In the genomic region with DNA sequence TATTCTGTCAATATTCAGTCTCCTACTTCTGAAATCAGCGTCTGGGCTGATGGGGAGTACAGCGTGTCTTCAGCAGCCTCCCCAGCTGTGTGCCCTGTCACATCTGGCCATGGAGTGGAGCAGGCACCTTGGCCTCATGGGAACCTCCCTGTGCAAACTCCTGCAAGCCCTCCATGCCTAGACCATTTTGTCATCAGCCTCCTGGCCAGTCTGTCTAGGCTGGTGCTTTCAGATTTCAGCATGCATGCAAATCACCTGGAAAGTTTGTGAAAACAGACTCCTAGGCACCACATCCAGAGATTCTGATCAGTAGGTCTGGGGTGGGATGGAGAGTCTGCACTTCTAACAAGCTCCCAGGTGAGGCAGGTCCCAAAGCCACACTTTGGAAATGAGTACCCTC, we compare ENCODE assay signal across 3 cellular contexts.
TF ChIP-seq lines count a peak whose summit lies in the region.

No MANE protein-coding gene starts in this region.

TF ChIP-seq in A549, 52 proteins besides CTCF, POLR2A, EP300 and RAD21:
- TF ChIP-seq MAFK (IDR thresholded peaks at IDR 0.05; ENCODE audit: partially characterized antibody): no peak
- TF ChIP-seq NFE2L2 (conservative IDR thresholded peaks at IDR 0.05; ENCODE audit: low read length): no peak
- TF ChIP-seq CEBPB (IDR thresholded peaks at IDR 0.05): no peak
- TF ChIP-seq FOSL2 (IDR thresholded peaks at IDR 0.05): no peak
- TF ChIP-seq FOSL2 (CRISPR knock-in tag; IDR thresholded peaks at IDR 0.05): no peak
- no peak for TF ChIP-seq FOSB (CRISPR knock-in tag; IDR thresholded peaks at IDR 0.05)
- TF ChIP-seq ZNF302 (CRISPR knock-in tag; IDR thresholded peaks at IDR 0.05): no peak
- no peak for TF ChIP-seq RARB (CRISPR knock-in tag; IDR thresholded peaks at IDR 0.05)
- no peak for TF ChIP-seq NPAS2 (CRISPR knock-in tag; IDR thresholded peaks at IDR 0.05; ENCODE audit: borderline replicate concordance)
- TF ChIP-seq MAZ (IDR thresholded peaks at IDR 0.05; ENCODE audit: borderline replicate concordance, low read depth, low read length): no peak

TF ChIP-seq in HCT116, 20 proteins besides CTCF, POLR2A, EP300 and RAD21:
- TF ChIP-seq SIN3A (IDR thresholded peaks at IDR 0.05; ENCODE audit: low read depth) (no peak), SRF (IDR thresholded peaks at IDR 0.05; ENCODE audit: low read depth) (no peak), ATF3 (IDR thresholded peaks at IDR 0.05) (no peak)
- TF ChIP-seq, protein P1, sequence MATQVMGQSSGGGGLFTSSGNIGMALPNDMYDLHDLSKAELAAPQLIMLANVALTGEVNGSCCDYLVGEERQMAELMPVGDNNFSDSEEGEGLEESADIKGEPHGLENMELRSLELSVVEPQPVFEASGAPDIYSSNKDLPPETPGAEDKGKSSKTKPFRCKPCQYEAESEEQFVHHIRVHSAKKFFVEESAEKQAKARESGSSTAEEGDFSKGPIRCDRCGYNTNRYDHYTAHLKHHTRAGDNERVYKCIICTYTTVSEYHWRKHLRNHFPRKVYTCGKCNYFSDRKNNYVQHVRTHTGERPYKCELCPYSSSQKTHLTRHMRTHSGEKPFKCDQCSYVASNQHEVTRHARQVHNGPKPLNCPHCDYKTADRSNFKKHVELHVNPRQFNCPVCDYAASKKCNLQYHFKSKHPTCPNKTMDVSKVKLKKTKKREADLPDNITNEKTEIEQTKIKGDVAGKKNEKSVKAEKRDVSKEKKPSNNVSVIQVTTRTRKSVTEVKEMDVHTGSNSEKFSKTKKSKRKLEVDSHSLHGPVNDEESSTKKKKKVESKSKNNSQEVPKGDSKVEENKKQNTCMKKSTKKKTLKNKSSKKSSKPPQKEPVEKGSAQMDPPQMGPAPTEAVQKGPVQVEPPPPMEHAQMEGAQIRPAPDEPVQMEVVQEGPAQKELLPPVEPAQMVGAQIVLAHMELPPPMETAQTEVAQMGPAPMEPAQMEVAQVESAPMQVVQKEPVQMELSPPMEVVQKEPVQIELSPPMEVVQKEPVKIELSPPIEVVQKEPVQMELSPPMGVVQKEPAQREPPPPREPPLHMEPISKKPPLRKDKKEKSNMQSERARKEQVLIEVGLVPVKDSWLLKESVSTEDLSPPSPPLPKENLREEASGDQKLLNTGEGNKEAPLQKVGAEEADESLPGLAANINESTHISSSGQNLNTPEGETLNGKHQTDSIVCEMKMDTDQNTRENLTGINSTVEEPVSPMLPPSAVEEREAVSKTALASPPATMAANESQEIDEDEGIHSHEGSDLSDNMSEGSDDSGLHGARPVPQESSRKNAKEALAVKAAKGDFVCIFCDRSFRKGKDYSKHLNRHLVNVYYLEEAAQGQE (IDR thresholded peaks at IDR 0.05; ENCODE audit: low read depth): no peak
TF ChIP-seq in HCT116: peak in this region for 0.

TF ChIP-seq in H1, 55 proteins besides CTCF, POLR2A, EP300 and RAD21:
- TF ChIP-seq ASH2L (IDR thresholded peaks at IDR 0.05; ENCODE audit: low read length): no peak
- no peak for TF ChIP-seq CHD1 (IDR thresholded peaks at IDR 0.05; ENCODE audit: low read depth, low read length)
- TF ChIP-seq, protein P2, sequence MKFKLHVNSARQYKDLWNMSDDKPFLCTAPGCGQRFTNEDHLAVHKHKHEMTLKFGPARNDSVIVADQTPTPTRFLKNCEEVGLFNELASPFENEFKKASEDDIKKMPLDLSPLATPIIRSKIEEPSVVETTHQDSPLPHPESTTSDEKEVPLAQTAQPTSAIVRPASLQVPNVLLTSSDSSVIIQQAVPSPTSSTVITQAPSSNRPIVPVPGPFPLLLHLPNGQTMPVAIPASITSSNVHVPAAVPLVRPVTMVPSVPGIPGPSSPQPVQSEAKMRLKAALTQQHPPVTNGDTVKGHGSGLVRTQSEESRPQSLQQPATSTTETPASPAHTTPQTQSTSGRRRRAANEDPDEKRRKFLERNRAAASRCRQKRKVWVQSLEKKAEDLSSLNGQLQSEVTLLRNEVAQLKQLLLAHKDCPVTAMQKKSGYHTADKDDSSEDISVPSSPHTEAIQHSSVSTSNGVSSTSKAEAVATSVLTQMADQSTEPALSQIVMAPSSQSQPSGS (IDR thresholded peaks at IDR 0.05; ENCODE audit: low read length): no peak
- no peak for TF ChIP-seq SIRT6 (IDR thresholded peaks at IDR 0.05; ENCODE audit: low read length)
- no peak for TF ChIP-seq TEAD4 (IDR thresholded peaks at IDR 0.05; ENCODE audit: low read depth, low read length)
- no peak for TF ChIP-seq CTBP2 (IDR thresholded peaks at IDR 0.05; ENCODE audit: borderline replicate concordance, insufficient read depth, insufficient read length, low read length)
